ENCODE assay signal across 15 cellular contexts in the genomic region with DNA sequence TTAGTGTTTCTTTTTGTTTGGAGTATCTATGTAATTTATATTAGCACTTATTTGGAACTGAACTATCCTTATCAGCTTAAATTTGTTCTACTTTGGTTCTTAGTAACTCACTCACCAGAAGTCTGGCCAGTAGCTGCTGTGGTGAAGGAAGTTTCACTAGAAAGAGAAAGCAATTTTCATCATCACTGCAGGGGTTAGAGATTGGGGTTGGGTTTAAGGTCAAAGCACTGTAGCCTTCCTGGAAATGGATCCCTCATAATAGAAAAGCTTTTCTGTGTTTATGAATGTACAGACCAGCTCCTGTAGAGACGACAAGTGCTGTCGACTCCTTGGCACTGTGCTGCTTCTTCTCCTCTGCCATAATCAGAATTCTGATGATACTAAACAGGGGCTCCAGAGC. TPM values are rescaled to one million over a fixed set of nuclear protein-coding genes. Genes with fewer than 3 reads are reported as not detected.
"Had no signal": no experiment of that assay in that cellular context is flagged by ENCODE, and none has a peak within 500 bp of the region (broad histone marks: within the 10 kb centered on the region; RNA-seq: fewer than 3 reads in every experiment).

No MANE protein-coding gene starts in this region.

- H3K36me3 Mint-ChIP-seq: brain had no signal

- H3K4me3 Mint-ChIP-seq: activated naive CD4-positive, alpha-beta T cell treated with anti-CD3 and anti-CD28 coated beads for 36 hours; brain; endodermal cell; T-helper 1 cell treated with Interleukin-12 subunit alpha and Interleukin-12 subunit beta and Interleukin-4 antibody, amounts not matched to agents 30 μg/mL and 1 μg/mL, for 36 hours had no signal

- H3K27ac Mint-ChIP-seq: activated naive CD4-positive, alpha-beta T cell treated with anti-CD3 and anti-CD28 coated beads for 36 hours; brain; endodermal cell; T-helper 1 cell treated with Interleukin-12 subunit alpha and Interleukin-12 subunit beta and Interleukin-4 antibody, amounts not matched to agents 30 μg/mL and 1 μg/mL, for 36 hours had no signal

- DNase-seq: activated CD4-positive, alpha-beta T cell treated with anti-CD3 and anti-CD28 coated beads for 48 hours; activated naive CD4-positive, alpha-beta T cell treated with anti-CD3 and anti-CD28 coated beads for 36 hours; cerebellar nuclear complex; endodermal cell; erythroblast; glutamatergic neuron; mesendoderm had no signal

- H3K4me1 Mint-ChIP-seq: brain, endodermal cell had no signal

- FAIRE-seq: islet of Langerhans had no signal

- H3K9me3 Mint-ChIP-seq: activated naive CD4-positive, alpha-beta T cell treated with anti-CD3 and anti-CD28 coated beads for 36 hours; brain; endodermal cell; T-helper 1 cell treated with Interleukin-12 subunit alpha and Interleukin-12 subunit beta and Interleukin-4 antibody, amounts not matched to agents 30 μg/mL and 1 μg/mL, for 36 hours had no signal

- H3K27me3 Mint-ChIP-seq: brain had no signal

RNA-seq across cellular contexts. Expression of a gene that starts 22.2 kb away (rescaled TPM):
- total RNA-seq: activated naive CD4-positive, alpha-beta T cell treated with anti-CD3 and anti-CD28 coated beads for 36 hours; dermis microvascular lymphatic vessel endothelial cell; endodermal cell; osteoblast; pulmonary artery endothelial cell; skeletal muscle tissue; urinary bladder had no signal
